In the genomic region with DNA sequence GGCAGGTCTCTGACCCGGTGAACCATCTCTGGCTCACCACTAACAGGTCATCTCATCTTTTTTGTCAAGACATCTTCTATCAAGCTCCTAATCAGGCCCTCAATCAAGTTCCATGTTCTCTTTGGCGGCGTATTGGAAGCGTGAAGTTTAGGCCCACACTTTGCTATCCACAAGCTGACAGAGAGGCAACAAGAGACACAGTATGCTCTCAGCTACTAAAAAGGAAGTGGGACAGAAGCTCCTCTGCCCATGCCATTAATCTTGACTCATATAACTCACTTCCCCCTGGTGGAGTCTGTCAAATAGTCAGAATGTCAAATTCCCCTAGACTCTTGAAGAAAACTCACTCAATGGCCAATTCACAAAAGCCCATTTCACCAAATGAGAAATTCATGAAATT, we compare ENCODE assay signal across 1 cellular context.
TF ChIP-seq lines count a peak whose summit lies in the region.

No MANE protein-coding gene starts in this region.

TF ChIP-seq in H1, 55 proteins besides CTCF, POLR2A, EP300 and RAD21 (continued from another document):
- TF ChIP-seq, protein P1, sequence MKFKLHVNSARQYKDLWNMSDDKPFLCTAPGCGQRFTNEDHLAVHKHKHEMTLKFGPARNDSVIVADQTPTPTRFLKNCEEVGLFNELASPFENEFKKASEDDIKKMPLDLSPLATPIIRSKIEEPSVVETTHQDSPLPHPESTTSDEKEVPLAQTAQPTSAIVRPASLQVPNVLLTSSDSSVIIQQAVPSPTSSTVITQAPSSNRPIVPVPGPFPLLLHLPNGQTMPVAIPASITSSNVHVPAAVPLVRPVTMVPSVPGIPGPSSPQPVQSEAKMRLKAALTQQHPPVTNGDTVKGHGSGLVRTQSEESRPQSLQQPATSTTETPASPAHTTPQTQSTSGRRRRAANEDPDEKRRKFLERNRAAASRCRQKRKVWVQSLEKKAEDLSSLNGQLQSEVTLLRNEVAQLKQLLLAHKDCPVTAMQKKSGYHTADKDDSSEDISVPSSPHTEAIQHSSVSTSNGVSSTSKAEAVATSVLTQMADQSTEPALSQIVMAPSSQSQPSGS (IDR thresholded peaks at IDR 0.05; ENCODE audit: low read length): no peak
- TF ChIP-seq TBP (IDR thresholded peaks at IDR 0.05; ENCODE audit: low read depth, low read length): no peak
- no peak for TF ChIP-seq YY1 (IDR thresholded peaks at IDR 0.05; ENCODE audit: low read depth, low read length)
- no peak for TF ChIP-seq NRF1 (IDR thresholded peaks at IDR 0.05; ENCODE audit: low read depth, low read length)
- no peak for TF ChIP-seq SIX5 (IDR thresholded peaks at IDR 0.05; ENCODE audit: low read depth, low read length)
- no peak for TF ChIP-seq ASH2L (IDR thresholded peaks at IDR 0.05; ENCODE audit: low read length)
